Comparison of ENCODE assay signal across 24 cellular contexts in genomic region chr1:235857756-235858155, GRCh38. TPM values are rescaled to one million over a fixed set of nuclear protein-coding genes. Genes with fewer than 3 reads are reported as not detected.
A peak's percentile ranks its signal among the peaks of the same experiment; 100 is the strongest.
DNase-seq lines count a peak whose midpoint lies in the region; ATAC-seq, FAIRE-seq and TF ChIP-seq lines count a peak whose summit lies in the region.
"Had no signal": no experiment of that assay in that cellular context is flagged by ENCODE, and none has a peak within 500 bp of the region (broad histone marks: within the 10 kb centered on the region; RNA-seq: fewer than 3 reads in every experiment).

No MANE protein-coding gene starts in this region.

- H4K20me1 ChIP-seq in osteoblast (ENCODE audit: insufficient read depth, low read length), result peaks cover 13% of the 10 kb centered on the region

- peak overlapping the region; percentile 7 for H3K4me2 ChIP-seq in osteoblast (ENCODE audit: insufficient read depth, low read length)

- no peaks in the 10 kb centered on the region for H3K27me3 ChIP-seq in osteoblast (ENCODE audit: insufficient read depth, low read length)
- H3K27me3 ChIP-seq: BE2C, body of pancreas, thyroid gland had no signal

- no peaks in the 10 kb centered on the region for H3K9me3 Mint-ChIP-seq in activated CD4-positive, alpha-beta T cell treated with anti-CD3 and anti-CD28 coated beads, Interleukin-2, amount 10 ng/mL, durations not matched to agents 24 days and 14 days
- H3K9me3 Mint-ChIP-seq in activated T-helper 2 cell treated with anti-CD3 and anti-CD28 coated beads, Interferon-gamma antibody, Interleukin-2, Interleukin-4, amounts not matched to agents 10 μg/mL and 5 μg/mL and 100 μg/mL, durations not matched to agents 14 hours and 24 hours and 36 hours, result no peaks in the 10 kb centered on the region

- peak overlapping the region; percentile 6 for H3K27ac ChIP-seq in osteoblast (ENCODE audit: low read depth, low read length)
- H3K27ac ChIP-seq: body of pancreas, lower lobe of right lung, prostate gland, thyroid gland had no signal

- H3K9me3 ChIP-seq in osteoblast (ENCODE audit: low read depth, low read length), result no peaks in the 10 kb centered on the region
- H3K9me3 ChIP-seq: BE2C, body of pancreas, Caco-2, lower lobe of right lung, prostate gland, thyroid gland had no signal

- H3K4me3 ChIP-seq in osteoblast (ENCODE audit: insufficient read depth, low read length), result no peak overlapping the region
- H3K4me3 ChIP-seq: body of pancreas, lower lobe of right lung, prostate gland, thyroid gland had no signal

- DNase-seq in activated CD4-positive, alpha-beta T cell treated with anti-CD3 and anti-CD28 coated beads, Interleukin-2, amount 10 ng/mL, durations not matched to agents 24 days and 14 days, result no peak
- DNase-seq in activated CD4-positive, alpha-beta T cell treated with anti-CD3 and anti-CD28 coated beads for 4 hours, result no peak
- DNase-seq in D721Med (ENCODE audit: insufficient read length, low spot score), result no peak
- DNase-seq in activated T-helper 2 cell treated with anti-CD3 and anti-CD28 coated beads, Interferon-gamma antibody, Interleukin-2, Interleukin-4, amounts not matched to agents 10 μg/mL and 5 μg/mL and 100 μg/mL, durations not matched to agents 14 hours and 24 hours and 36 hours (ENCODE audit: low spot score), result no peak
- no peak for DNase-seq in osteoblast (ENCODE audit: insufficient read length, low spot score, missing footprints)
- no peak for DNase-seq in NCI-H2196 (lab: John Stamatoyannopoulos, UW; ENCODE audit: unreplicated experiment)
- DNase-seq in NCI-H2029 (lab: John Stamatoyannopoulos, UW), result no peak
- DNase-seq: BE2C; body of pancreas; Caco-2; DND-41; Kasumi-1; lower lobe of right lung; NCI-H1048; NCI-H1930; NCI-H446; stimulated activated CD4-positive, alpha-beta T cell treated with anti-CD3 and anti-CD28 coated beads, Interleukin-1b, Interleukin-23, amount 100 ng/mL, for 48 hours; thyroid gland had no signal

- peaks cover 35% of the 10 kb centered on the region for H3K4me1 Mint-ChIP-seq in activated CD4-positive, alpha-beta T cell treated with anti-CD3 and anti-CD28 coated beads, Interleukin-2, amount 10 ng/mL, durations not matched to agents 24 days and 14 days
- peaks cover 49% of the 10 kb centered on the region for H3K4me1 Mint-ChIP-seq in activated T-helper 2 cell treated with anti-CD3 and anti-CD28 coated beads, Interferon-gamma antibody, Interleukin-2, Interleukin-4, amounts not matched to agents 10 μg/mL and 5 μg/mL and 100 μg/mL, durations not matched to agents 14 hours and 24 hours and 36 hours (ENCODE audit: low read depth)

- H3K79me2 ChIP-seq in osteoblast (ENCODE audit: insufficient read depth, low read length), result peaks cover 90% of the 10 kb centered on the region

- TF ChIP-seq CTCF in D721Med (IDR thresholded peaks at IDR 0.05; ENCODE audit: insufficient read depth, missing control alignments) (no peak), osteoblast (IDR thresholded peaks at IDR 0.05; ENCODE audit: extremely low read depth, low read depth, low read length) (no peak)

- H3K27ac Mint-ChIP-seq in activated CD4-positive, alpha-beta T cell treated with anti-CD3 and anti-CD28 coated beads, Interleukin-2, amount 10 ng/mL, durations not matched to agents 24 days and 14 days, result peak overlapping the region; percentile 42
- H3K27ac Mint-ChIP-seq in activated T-helper 2 cell treated with anti-CD3 and anti-CD28 coated beads, Interferon-gamma antibody, Interleukin-2, Interleukin-4, amounts not matched to agents 10 μg/mL and 5 μg/mL and 100 μg/mL, durations not matched to agents 14 hours and 24 hours and 36 hours, result peak overlapping the region; percentile 86
- H3K27ac Mint-ChIP-seq: stimulated activated memory B cell treated with anti-CD40 and anti-IgM and Interleukin-4, amounts not matched to agents 10 μg/mL and 1 μg/mL and 100 μg/mL, for 72 hours had no signal

- no peak overlapping the region for H2AFZ ChIP-seq in osteoblast (ENCODE audit: low read length)

- H3K27me3 Mint-ChIP-seq in activated CD4-positive, alpha-beta T cell treated with anti-CD3 and anti-CD28 coated beads, Interleukin-2, amount 10 ng/mL, durations not matched to agents 24 days and 14 days, result no peaks in the 10 kb centered on the region
- H3K27me3 Mint-ChIP-seq in activated T-helper 2 cell treated with anti-CD3 and anti-CD28 coated beads, Interferon-gamma antibody, Interleukin-2, Interleukin-4, amounts not matched to agents 10 μg/mL and 5 μg/mL and 100 μg/mL, durations not matched to agents 14 hours and 24 hours and 36 hours (ENCODE audit: low read depth), result no peaks in the 10 kb centered on the region
- H3K27me3 Mint-ChIP-seq: stimulated activated memory B cell treated with anti-CD40 and anti-IgM and Interleukin-4, amounts not matched to agents 10 μg/mL and 1 μg/mL and 100 μg/mL, for 72 hours had no signal

- peaks cover 29% of the 10 kb centered on the region for H3K4me1 ChIP-seq in osteoblast (ENCODE audit: insufficient read depth, low read length)
- H3K4me1 ChIP-seq: body of pancreas, Caco-2, prostate gland had no signal

- H3K36me3 ChIP-seq in osteoblast (ENCODE audit: insufficient read depth, low read length), result no peaks in the 10 kb centered on the region
- H3K36me3 ChIP-seq: BE2C, lower lobe of right lung, prostate gland, thyroid gland had no signal

- H3K4me3 Mint-ChIP-seq in activated CD4-positive, alpha-beta T cell treated with anti-CD3 and anti-CD28 coated beads, Interleukin-2, amount 10 ng/mL, durations not matched to agents 24 days and 14 days, result no peak overlapping the region
- H3K4me3 Mint-ChIP-seq in activated T-helper 2 cell treated with anti-CD3 and anti-CD28 coated beads, Interferon-gamma antibody, Interleukin-2, Interleukin-4, amounts not matched to agents 10 μg/mL and 5 μg/mL and 100 μg/mL, durations not matched to agents 14 hours and 24 hours and 36 hours (ENCODE audit: low read depth), result no peak overlapping the region
- H3K4me3 Mint-ChIP-seq: stimulated activated memory B cell treated with anti-CD40 and anti-IgM and Interleukin-4, amounts not matched to agents 10 μg/mL and 1 μg/mL and 100 μg/mL, for 72 hours had no signal

- intact Hi-C loops in activated CD4-positive, alpha-beta T cell treated with anti-CD3 and anti-CD28 coated beads, Interleukin-2, amount 10 ng/mL, durations not matched to agents 24 days and 14 days (cut with micrococcal nuclease), result loop anchor here (2.0 kb wide), 2 partner anchors 15 to 141 kb away; no protein-coding TSS in a partner anchor
- intact Hi-C loops in activated T-helper 2 cell treated with anti-CD3 and anti-CD28 coated beads, Interferon-gamma antibody, Interleukin-2, Interleukin-4, amounts not matched to agents 10 μg/mL and 5 μg/mL and 100 μg/mL, durations not matched to agents 14 hours and 24 hours and 36 hours (cut with micrococcal nuclease), result loop anchor here (1.0 to 5.0 kb wide), 7 partner anchors 9 to 1255 kb away; partner anchors contain the start of gene B3GALNT2

- H3K36me3 Mint-ChIP-seq in activated CD4-positive, alpha-beta T cell treated with anti-CD3 and anti-CD28 coated beads, Interleukin-2, amount 10 ng/mL, durations not matched to agents 24 days and 14 days (ENCODE audit: low read depth), result peaks cover 23% of the 10 kb centered on the region
- H3K36me3 Mint-ChIP-seq in activated T-helper 2 cell treated with anti-CD3 and anti-CD28 coated beads, Interferon-gamma antibody, Interleukin-2, Interleukin-4, amounts not matched to agents 10 μg/mL and 5 μg/mL and 100 μg/mL, durations not matched to agents 14 hours and 24 hours and 36 hours (ENCODE audit: low read depth), result peaks cover 24% of the 10 kb centered on the region

- no peak for ATAC-seq in GM21360 (IDR thresholded peaks at IDR 0.05; ENCODE audit: unreplicated experiment)
- ATAC-seq: body of pancreas; lower lobe of right lung; Right ventricle myocardium inferior; stimulated activated memory B cell treated with anti-CD40 and anti-IgM and Interleukin-4, amounts not matched to agents 10 μg/mL and 1 μg/mL and 100 μg/mL, for 72 hours had no signal

- FAIRE-seq in D721Med (lab: Jason Lieb, UNC), result peak; percentile 97
- FAIRE-seq: colon, keratinocyte had no signal

RNA-seq across cellular contexts. Expression of gene LYST, which starts 8.9 kb away (rescaled TPM):
- 94.5 and 106 TPM in 2 replicates for total RNA-seq in activated CD4-positive, alpha-beta T cell treated with anti-CD3 and anti-CD28 coated beads, Interleukin-2, amount 10 ng/mL, durations not matched to agents 24 days and 14 days
- 98.6 and 110 TPM in 2 replicates for total RNA-seq in activated T-helper 2 cell treated with anti-CD3 and anti-CD28 coated beads, Interferon-gamma antibody, Interleukin-2, Interleukin-4, amounts not matched to agents 10 μg/mL and 5 μg/mL and 100 μg/mL, durations not matched to agents 14 hours and 24 hours and 36 hours
- 63.0 and 86.0 TPM in 2 replicates for total RNA-seq in osteoblast
